ENCODE assay signal across 28 cellular contexts in the genomic region with DNA sequence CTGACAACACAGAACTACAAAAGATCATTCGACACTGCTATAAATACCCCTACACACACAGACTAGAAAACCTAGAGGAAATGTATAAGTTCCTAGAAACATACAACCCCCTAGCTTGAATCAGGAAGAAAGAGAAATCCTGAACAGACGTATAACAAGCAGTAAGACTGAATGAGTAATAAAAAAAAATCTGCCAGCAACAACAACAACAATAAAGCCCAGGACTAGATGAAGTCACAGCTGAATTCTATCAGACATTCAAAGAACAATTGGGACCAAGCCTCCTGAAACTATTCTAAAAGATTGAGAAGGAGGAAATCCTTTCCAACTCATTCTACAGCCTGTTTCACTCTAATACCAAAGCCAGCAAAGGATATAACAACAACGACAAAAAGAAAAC.
"Had no signal": no experiment of that assay in that cellular context is flagged by ENCODE, and none has a peak within 500 bp of the region (broad histone marks: within the 10 kb centered on the region; RNA-seq: fewer than 3 reads in every experiment).

No MANE protein-coding gene starts in this region.

- DNase-seq: naive thymus-derived CD4-positive, alpha-beta T cell; natural killer cell; occipital lobe; ovary; posterior cingulate gyrus; right cardiac atrium; right lobe of liver; sigmoid colon; small intestine; stimulated activated CD4-positive, alpha-beta T cell treated with anti-CD3 and anti-CD28 coated beads, Interleukin-15, amount 100 ng/mL, for 24 hours; stimulated activated CD4-positive, alpha-beta T cell treated with anti-CD3 and anti-CD28 coated beads, Interleukin-2, amount 100 ng/mL, for 24 hours; stimulated activated CD4-positive, alpha-beta T cell treated with anti-CD3 and anti-CD28 coated beads, Interleukin-2, amount 100 ng/mL, for 48 hours; stimulated activated CD4-positive, alpha-beta T cell treated with anti-CD3 and anti-CD28 coated beads, Interleukin-4, amount 100 ng/mL, for 24 hours; stimulated activated naive CD4-positive, alpha-beta T cell; stimulated activated naive CD8-positive, alpha-beta T cell treated with anti-CD3 and anti-CD28 coated beads, Interleukin-15, amount 100 ng/mL, for 72 hours; stimulated activated naive CD8-positive, alpha-beta T cell treated with anti-CD3 and anti-CD28 coated beads, Interleukin-15, Interleukin-2, amounts not matched to agents 100 U/mL and 50 U/mL, for 24 hours; substantia nigra; testis; tibial artery; transverse colon; upper lobe of right lung; uterus had no signal

- H3K4me3 Mint-ChIP-seq: naive thymus-derived CD4-positive, alpha-beta T cell; natural killer cell; nephron; neural progenitor cell; stimulated activated memory B cell treated with anti-CD40 and anti-IgM and Interleukin-4, amounts not matched to agents 10 μg/mL and 1 μg/mL and 100 μg/mL, for 72 hours; stimulated activated naive CD8-positive, alpha-beta T cell treated with anti-CD3 and anti-CD28 coated beads, Interleukin-15, amount 100 ng/mL, for 72 hours; type B pancreatic cell had no signal

- H3K4me1 Mint-ChIP-seq: naive thymus-derived CD4-positive, alpha-beta T cell; natural killer cell; nephron; neural progenitor cell; stimulated activated memory B cell treated with anti-CD40 and anti-IgM and Interleukin-4, amounts not matched to agents 10 μg/mL and 1 μg/mL and 100 μg/mL, for 72 hours; stimulated activated naive CD8-positive, alpha-beta T cell treated with anti-CD3 and anti-CD28 coated beads, Interleukin-15, amount 100 ng/mL, for 72 hours had no signal

- H3K27ac Mint-ChIP-seq: naive thymus-derived CD4-positive, alpha-beta T cell; natural killer cell; nephron; neural progenitor cell; stimulated activated memory B cell treated with anti-CD40 and anti-IgM and Interleukin-4, amounts not matched to agents 10 μg/mL and 1 μg/mL and 100 μg/mL, for 72 hours; stimulated activated naive CD8-positive, alpha-beta T cell treated with anti-CD3 and anti-CD28 coated beads, Interleukin-15, amount 100 ng/mL, for 72 hours; type B pancreatic cell had no signal

- H3K36me3 Mint-ChIP-seq: naive thymus-derived CD4-positive, alpha-beta T cell; natural killer cell; neural progenitor cell; stimulated activated memory B cell treated with anti-CD40 and anti-IgM and Interleukin-4, amounts not matched to agents 10 μg/mL and 1 μg/mL and 100 μg/mL, for 72 hours; type B pancreatic cell had no signal

- H3K4me3 ChIP-seq: neural progenitor cell, ovary, prostate gland, right lobe of liver, sigmoid colon, suprapubic skin, testis, tibial artery, transverse colon, upper lobe of right lung, uterus had no signal
